1 cellular context compared by ENCODE assay signal in the genomic region with DNA sequence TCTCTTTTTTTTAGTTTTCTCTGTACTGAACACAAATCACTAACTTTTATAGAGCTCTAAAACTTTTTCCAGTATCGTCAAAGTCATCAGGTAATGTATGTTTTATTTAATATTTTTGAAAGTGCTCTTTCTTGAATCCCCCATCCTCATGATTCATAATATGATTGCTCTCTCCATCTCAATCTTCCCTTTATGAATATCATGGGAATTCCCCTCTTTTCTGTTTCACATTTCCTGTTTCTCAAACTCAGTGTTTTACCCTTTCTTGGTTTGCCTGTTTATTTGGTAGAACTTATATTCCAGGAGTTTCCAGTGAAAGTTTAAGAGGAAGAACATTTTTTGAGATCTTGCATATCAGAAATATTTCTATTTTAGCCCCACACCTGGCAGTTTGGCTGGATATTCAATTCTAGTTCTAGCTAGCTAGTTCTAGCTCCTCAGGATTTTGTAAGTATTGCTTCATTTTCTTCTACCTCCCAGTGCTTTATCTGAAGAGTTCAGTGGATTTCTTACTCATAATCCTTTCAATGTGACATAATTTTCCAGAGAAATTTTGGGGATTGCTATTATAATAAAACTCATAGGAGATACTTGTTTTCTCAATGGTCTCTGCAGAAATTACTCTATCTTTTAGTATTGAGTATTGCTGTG.
TF ChIP-seq lines count a peak whose summit lies in the region.

No MANE protein-coding gene starts in this region.

TF ChIP-seq in HCT116, 20 proteins besides CTCF, POLR2A, EP300 and RAD21 (continued from another document):
- TF ChIP-seq, protein P1, sequence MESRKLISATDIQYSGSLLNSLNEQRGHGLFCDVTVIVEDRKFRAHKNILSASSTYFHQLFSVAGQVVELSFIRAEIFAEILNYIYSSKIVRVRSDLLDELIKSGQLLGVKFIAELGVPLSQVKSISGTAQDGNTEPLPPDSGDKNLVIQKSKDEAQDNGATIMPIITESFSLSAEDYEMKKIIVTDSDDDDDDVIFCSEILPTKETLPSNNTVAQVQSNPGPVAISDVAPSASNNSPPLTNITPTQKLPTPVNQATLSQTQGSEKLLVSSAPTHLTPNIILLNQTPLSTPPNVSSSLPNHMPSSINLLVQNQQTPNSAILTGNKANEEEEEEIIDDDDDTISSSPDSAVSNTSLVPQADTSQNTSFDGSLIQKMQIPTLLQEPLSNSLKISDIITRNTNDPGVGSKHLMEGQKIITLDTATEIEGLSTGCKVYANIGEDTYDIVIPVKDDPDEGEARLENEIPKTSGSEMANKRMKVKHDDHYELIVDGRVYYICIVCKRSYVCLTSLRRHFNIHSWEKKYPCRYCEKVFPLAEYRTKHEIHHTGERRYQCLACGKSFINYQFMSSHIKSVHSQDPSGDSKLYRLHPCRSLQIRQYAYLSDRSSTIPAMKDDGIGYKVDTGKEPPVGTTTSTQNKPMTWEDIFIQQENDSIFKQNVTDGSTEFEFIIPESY (IDR thresholded peaks at IDR 0.05; ENCODE audit: extremely low read depth, insufficient replicate concordance, low read length) = no peak
- TF ChIP-seq TCF7L2 (IDR thresholded peaks at IDR 0.05; ENCODE audit: borderline replicate concordance, extremely low read depth, insufficient read depth, insufficient read length) = no peak
- no peak for TF ChIP-seq FOSL1 (IDR thresholded peaks at IDR 0.05; ENCODE audit: low read depth)
- no peak for TF ChIP-seq SP1 (IDR thresholded peaks at IDR 0.05; ENCODE audit: low read depth)
- no peak for TF ChIP-seq EGR1 (IDR thresholded peaks at IDR 0.05; ENCODE audit: low read depth)
- TF ChIP-seq EZH2phosphoT487 (IDR thresholded peaks at IDR 0.05; ENCODE audit: borderline replicate concordance) = no peak
- TF ChIP-seq CEBPB (IDR thresholded peaks at IDR 0.05; ENCODE audit: low read depth) = no peak
- no peak for TF ChIP-seq ZFX (IDR thresholded peaks at IDR 0.05)
- TF ChIP-seq CBX3 (IDR thresholded peaks at IDR 0.05; ENCODE audit: low read depth) = no peak
- no peak for TF ChIP-seq EZH2 (IDR thresholded peaks at IDR 0.05)
- no peak for TF ChIP-seq POLR2AphosphoS5 (IDR thresholded peaks at IDR 0.05; ENCODE audit: low read depth, low read length)
- TF ChIP-seq, protein P2, sequence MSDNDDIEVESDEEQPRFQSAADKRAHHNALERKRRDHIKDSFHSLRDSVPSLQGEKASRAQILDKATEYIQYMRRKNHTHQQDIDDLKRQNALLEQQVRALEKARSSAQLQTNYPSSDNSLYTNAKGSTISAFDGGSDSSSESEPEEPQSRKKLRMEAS (IDR thresholded peaks at IDR 0.05) = no peak
- TF ChIP-seq, protein P3, sequence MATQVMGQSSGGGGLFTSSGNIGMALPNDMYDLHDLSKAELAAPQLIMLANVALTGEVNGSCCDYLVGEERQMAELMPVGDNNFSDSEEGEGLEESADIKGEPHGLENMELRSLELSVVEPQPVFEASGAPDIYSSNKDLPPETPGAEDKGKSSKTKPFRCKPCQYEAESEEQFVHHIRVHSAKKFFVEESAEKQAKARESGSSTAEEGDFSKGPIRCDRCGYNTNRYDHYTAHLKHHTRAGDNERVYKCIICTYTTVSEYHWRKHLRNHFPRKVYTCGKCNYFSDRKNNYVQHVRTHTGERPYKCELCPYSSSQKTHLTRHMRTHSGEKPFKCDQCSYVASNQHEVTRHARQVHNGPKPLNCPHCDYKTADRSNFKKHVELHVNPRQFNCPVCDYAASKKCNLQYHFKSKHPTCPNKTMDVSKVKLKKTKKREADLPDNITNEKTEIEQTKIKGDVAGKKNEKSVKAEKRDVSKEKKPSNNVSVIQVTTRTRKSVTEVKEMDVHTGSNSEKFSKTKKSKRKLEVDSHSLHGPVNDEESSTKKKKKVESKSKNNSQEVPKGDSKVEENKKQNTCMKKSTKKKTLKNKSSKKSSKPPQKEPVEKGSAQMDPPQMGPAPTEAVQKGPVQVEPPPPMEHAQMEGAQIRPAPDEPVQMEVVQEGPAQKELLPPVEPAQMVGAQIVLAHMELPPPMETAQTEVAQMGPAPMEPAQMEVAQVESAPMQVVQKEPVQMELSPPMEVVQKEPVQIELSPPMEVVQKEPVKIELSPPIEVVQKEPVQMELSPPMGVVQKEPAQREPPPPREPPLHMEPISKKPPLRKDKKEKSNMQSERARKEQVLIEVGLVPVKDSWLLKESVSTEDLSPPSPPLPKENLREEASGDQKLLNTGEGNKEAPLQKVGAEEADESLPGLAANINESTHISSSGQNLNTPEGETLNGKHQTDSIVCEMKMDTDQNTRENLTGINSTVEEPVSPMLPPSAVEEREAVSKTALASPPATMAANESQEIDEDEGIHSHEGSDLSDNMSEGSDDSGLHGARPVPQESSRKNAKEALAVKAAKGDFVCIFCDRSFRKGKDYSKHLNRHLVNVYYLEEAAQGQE (IDR thresholded peaks at IDR 0.05; ENCODE audit: low read depth) = no peak
- no peak for TF ChIP-seq SIN3A (IDR thresholded peaks at IDR 0.05; ENCODE audit: low read depth)
- no peak for TF ChIP-seq SRF (IDR thresholded peaks at IDR 0.05; ENCODE audit: low read depth)
- TF ChIP-seq, protein P4, sequence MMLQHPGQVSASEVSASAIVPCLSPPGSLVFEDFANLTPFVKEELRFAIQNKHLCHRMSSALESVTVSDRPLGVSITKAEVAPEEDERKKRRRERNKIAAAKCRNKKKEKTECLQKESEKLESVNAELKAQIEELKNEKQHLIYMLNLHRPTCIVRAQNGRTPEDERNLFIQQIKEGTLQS (IDR thresholded peaks at IDR 0.05) = no peak
TF ChIP-seq in HCT116: peak in this region for 0.
